ENCODE assay signal across 17 cellular contexts in genomic region chr9:8552732-8553131, GRCh38.
A peak's percentile ranks its signal among the peaks of the same experiment; 100 is the strongest.
DNase-seq lines count a peak whose midpoint lies in the region; ATAC-seq and TF ChIP-seq lines count a peak whose summit lies in the region.
"Had no signal": no experiment of that assay in that cellular context is flagged by ENCODE, and none has a peak within 500 bp of the region (broad histone marks: within the 10 kb centered on the region; RNA-seq: fewer than 3 reads in every experiment).

No MANE protein-coding gene starts in this region.

- H3K4me3 ChIP-seq in neuronal stem cell (ENCODE audit: low read length in 2 of 2) (no peak overlapping the region), lower leg skin (ENCODE audit: low read depth, poor library complexity, severe bottlenecking) (no peak overlapping the region)

- no peaks in the 10 kb centered on the region for H3K9me3 ChIP-seq in neuronal stem cell (replicated peaks in 1 of 2; ENCODE audit: control insufficient read depth in 2 of 2, insufficient read depth in 1 of 2, low read depth in 1 of 2, low read length in 2 of 2)

- no peak for TF ChIP-seq CTCF in lower leg skin (IDR thresholded peaks at IDR 0.05)

- DNase-seq in pons (ENCODE audit: low spot score): peak; percentile 94
- DNase-seq in neuronal stem cell (ENCODE audit: low spot score): no peak
- DNase-seq in lower leg skin (ENCODE audit: low spot score in 2 of 2): no peak
- no peak for DNase-seq in HPDE6-E6E7 (ENCODE audit: extremely low spot score)
- DNase-seq: ACHN, DMS79 treated with DMSO at 0.1 percent for 48 hours, H9, MV-4-11, NCI-H1417, NCI-H187 treated with DMSO at 0.1 percent for 48 hours, NCI-H345, NCI-H524 treated with DMSO at 0.1 percent for 48 hours, SHP77 had no signal

- H3K9ac ChIP-seq in neuronal stem cell (ENCODE audit: low read depth, low read length, poor library complexity): no peak overlapping the region
- H3K9ac ChIP-seq: KMS-11 had no signal

- H3K23ac ChIP-seq in neuronal stem cell (ENCODE audit: low read depth, low read length, poor library complexity): no peak overlapping the region

- no peak overlapping the region for H2BK12ac ChIP-seq in neuronal stem cell (ENCODE audit: low read length)

- H3K27me3 ChIP-seq in layer of hippocampus (ENCODE audit: control insufficient read depth, insufficient read depth, low read length) (no peaks in the 10 kb centered on the region), neuronal stem cell (ENCODE audit: control insufficient read depth in 3 of 3, insufficient read depth in 3 of 3, low read depth in 1 of 3, low read length in 3 of 3) (no peaks in the 10 kb centered on the region)

- no peak overlapping the region for H2AK5ac ChIP-seq in neuronal stem cell (ENCODE audit: low read depth, low read length)

- no peaks in the 10 kb centered on the region for H3K79me1 ChIP-seq in neuronal stem cell (ENCODE audit: low read depth, low read length)

- no peak overlapping the region for H4K8ac ChIP-seq in neuronal stem cell (ENCODE audit: low read depth, low read length)

- no CpG with 5 or more reads among the region's 3 CpGs for WGBS in neuronal stem cell (ENCODE audit: extremely low coverage in 2 of 2, insufficient read length in 2 of 2, insufficient replicate concordance in 1 of 2), 2 donors
- WGBS in lower leg skin, 2 donors: 86 to 88% methylated on average over 3 of the region's 3 CpGs

- H2BK15ac ChIP-seq in neuronal stem cell (ENCODE audit: low read length): no peak overlapping the region

- H4K91ac ChIP-seq in neuronal stem cell (ENCODE audit: low read depth, low read length, poor library complexity): no peak overlapping the region

- no peaks in the 10 kb centered on the region for H3K36me3 ChIP-seq in neuronal stem cell (replicated peaks in 1 of 2; ENCODE audit: control insufficient read depth in 2 of 2, insufficient read depth in 2 of 2, low read length in 2 of 2)

- no peak for ATAC-seq in GM19395 (IDR thresholded peaks at IDR 0.05; ENCODE audit: unreplicated experiment)

- no peak overlapping the region for H2AFZ ChIP-seq in neuronal stem cell (ENCODE audit: low read length)

- peak overlapping the region; percentile 76 for H3K27ac ChIP-seq in cingulate gyrus (ENCODE audit: low read depth, low read length)
- peak overlapping the region; percentile 64 for H3K27ac ChIP-seq in layer of hippocampus (ENCODE audit: low read depth, low read length)
- H3K27ac ChIP-seq in neuronal stem cell (replicated peaks; ENCODE audit: low read length): no peak overlapping the region
- H3K27ac ChIP-seq: KMS-11 had no signal

- H2BK5ac ChIP-seq in neuronal stem cell (ENCODE audit: low read length): no peak overlapping the region

- H3K4ac ChIP-seq in neuronal stem cell (ENCODE audit: low read length): no peak overlapping the region

- H3K18ac ChIP-seq in neuronal stem cell (ENCODE audit: low read length): no peak overlapping the region

- H3K4me1 ChIP-seq in neuronal stem cell (ENCODE audit: control insufficient read depth in 2 of 2, insufficient read depth in 1 of 2, low read depth in 1 of 2, low read length in 2 of 2): peaks cover 0 to 6% of the 10 kb centered on the region in 2 donors

- no peak overlapping the region for H3K14ac ChIP-seq in neuronal stem cell (ENCODE audit: low read length)

- no peak overlapping the region for H3K4me2 ChIP-seq in neuronal stem cell (ENCODE audit: insufficient read depth, low read length, poor library complexity, severe bottlenecking)
- H3K4me2 ChIP-seq: KMS-11 had no signal

- H2BK120ac ChIP-seq in neuronal stem cell (ENCODE audit: low read depth, low read length): no peak overlapping the region

- intact Hi-C loops in lower leg skin (cut with DNase I; ENCODE audit: low total_unique reads): no loop called here

- no peak for TF ChIP-seq POLR2A in lower leg skin (IDR thresholded peaks at IDR 0.05)
